In genomic region chr16:8299635-8300034, GRCh38 we compare ENCODE assay signal across 38 cellular contexts.
"Had no signal": no experiment of that assay in that cellular context is flagged by ENCODE, and none has a peak within 500 bp of the region (broad histone marks: within the 10 kb centered on the region; RNA-seq: fewer than 3 reads in every experiment).

No MANE protein-coding gene starts in this region.

- H3K4me3 ChIP-seq: adrenal gland, ascending aorta, body of pancreas, breast epithelium, cardiac muscle cell had no signal

- H3K4me3 Mint-ChIP-seq: activated naive CD4-positive, alpha-beta T cell treated with anti-CD3 and anti-CD28 coated beads for 36 hours; activated naive CD4-positive, alpha-beta T cell treated with anti-CD3 and anti-CD28 coated beads, Interleukin-2, amount 10 ng/mL, durations not matched to agents 7 days and 5 days; activated naive CD4-positive, alpha-beta T cell treated with anti-CD3 and anti-CD28 coated beads, Interleukin-2, amount 50 U/mL, for 24 hours; activated naive CD8-positive, alpha-beta T cell; activated naive CD8-positive, alpha-beta T cell treated with anti-CD3 and anti-CD28 coated beads for 36 hours; activated naive CD8-positive, alpha-beta T cell treated with anti-CD3 and anti-CD28 coated beads, Interleukin-2, amount 10 ng/mL, durations not matched to agents 7 days and 5 days; activated naive CD8-positive, alpha-beta T cell treated with anti-CD3 and anti-CD28 coated beads, Interleukin-2, amount 50 U/mL, for 24 hours; activated T-cell treated with anti-CD3 and anti-CD28 coated beads, Interleukin-2, amount 50 U/mL, for 24 hours; activated T-cell treated with anti-CD3 and anti-CD28 coated beads, Interleukin-2, amount 50 U/mL, for 4 hours; activated T-cell treated with anti-CD3 and anti-CD28 coated beads, Interleukin-2, amount 50 U/mL, for 72 hours; activated T-helper 1 cell treated with anti-CD3 and anti-CD28 coated beads, Interleukin-12 subunit alpha, Interleukin-12 subunit beta, Interleukin-2, Interleukin-4 antibody, amounts not matched to agents 30 ng/mL and 10 ng/mL and 1 ng/mL, durations not matched to agents 14 hours and 24 hours and 36 hours; activated T-helper 17 cell treated with anti-CD3 and anti-CD28 coated beads, Interleukin-2, amount 50 U/mL, for 72 hours; brain; central memory CD8-positive, alpha-beta T cell had no signal

- FAIRE-seq: bronchial epithelial cell had no signal

- DNase-seq: activated effector memory CD4-positive, alpha-beta T cell treated with Interleukin-2 at 50 U/mL for 16 hours; activated gamma-delta T cell; activated gamma-delta T cell treated with Interleukin-2 at 50 U/mL for 16 hours; activated naive CD4-positive, alpha-beta T cell; activated naive CD4-positive, alpha-beta T cell treated with anti-CD3 and anti-CD28 coated beads for 36 hours; activated naive CD4-positive, alpha-beta T cell treated with anti-CD3 and anti-CD28 coated beads, Interleukin-2, amount 10 ng/mL, durations not matched to agents 7 days and 5 days; activated naive CD4-positive, alpha-beta T cell treated with anti-CD3 and anti-CD28 coated beads, Interleukin-2, amount 50 U/mL, for 16 hours; activated naive CD4-positive, alpha-beta T cell treated with Interleukin-2 at 50 U/mL for 16 hours; activated naive CD8-positive, alpha-beta T cell treated with anti-CD3 and anti-CD28 coated beads for 36 hours; activated naive CD8-positive, alpha-beta T cell treated with anti-CD3 and anti-CD28 coated beads, Interleukin-2, amount 10 ng/mL, durations not matched to agents 7 days and 5 days; activated naive CD8-positive, alpha-beta T cell treated with anti-CD3 and anti-CD28 coated beads, Interleukin-2, amount 50 U/mL, for 24 hours; activated T-cell treated with anti-CD3 and anti-CD28 coated beads, Interleukin-2, amount 50 U/mL, for 1 hour; activated T-cell treated with anti-CD3 and anti-CD28 coated beads, Interleukin-2, amount 50 U/mL, for 24 hours; activated T-cell treated with anti-CD3 and anti-CD28 coated beads, Interleukin-2, amount 50 U/mL, for 4 hours; activated T-cell treated with anti-CD3 and anti-CD28 coated beads, Interleukin-2, amount 50 U/mL, for 48 hours; activated T-cell treated with anti-CD3 and anti-CD28 coated beads, Interleukin-2, amount 50 U/mL, for 72 hours; adrenal gland; amniotic stem cell; amygdala; anterior cingulate cortex; aorta; body of pancreas; brain microvascular endothelial cell; caudate nucleus; central memory CD4-positive, alpha-beta T cell; cerebellar nuclear complex had no signal

- H3K36me3 Mint-ChIP-seq: activated naive CD4-positive, alpha-beta T cell treated with anti-CD3 and anti-CD28 coated beads, Interleukin-2, amount 10 ng/mL, durations not matched to agents 7 days and 5 days; activated naive CD4-positive, alpha-beta T cell treated with anti-CD3 and anti-CD28 coated beads, Interleukin-2, amount 50 U/mL, for 24 hours; activated naive CD4-positive, alpha-beta T cell treated with anti-CD3 and anti-CD28 coated beads, Interleukin-2, amount 50 U/mL, for 72 hours; activated naive CD8-positive, alpha-beta T cell; activated naive CD8-positive, alpha-beta T cell treated with anti-CD3 and anti-CD28 coated beads for 36 hours; activated naive CD8-positive, alpha-beta T cell treated with anti-CD3 and anti-CD28 coated beads, Interleukin-2, amount 10 ng/mL, durations not matched to agents 7 days and 5 days; brain had no signal

- ATAC-seq: activated naive CD4-positive, alpha-beta T cell treated with anti-CD3 and anti-CD28 coated beads, Interleukin-2, amount 50 U/mL, for 72 hours; activated naive CD8-positive, alpha-beta T cell treated with anti-CD3 and anti-CD28 coated beads, Interleukin-2, amount 50 U/mL, for 24 hours; activated T-cell treated with anti-CD3 and anti-CD28 coated beads, Interleukin-2, amount 50 U/mL, for 4 hours; activated T-cell treated with anti-CD3 and anti-CD28 coated beads, Interleukin-2, amount 50 U/mL, for 72 hours; activated T-helper 17 cell treated with anti-CD3 and anti-CD28 coated beads, Interleukin-2, amount 50 U/mL, for 72 hours; body of pancreas had no signal

- H3K9me3 ChIP-seq: adrenal gland, ascending aorta, body of pancreas had no signal

- H3K27me3 ChIP-seq: adrenal gland, ascending aorta, body of pancreas, brain microvascular endothelial cell, breast epithelium, cardiac muscle cell had no signal

- H3K36me3 ChIP-seq: adrenal gland, ascending aorta, brain microvascular endothelial cell, breast epithelium, cardiac muscle cell had no signal

- H3K27ac Mint-ChIP-seq: activated naive CD4-positive, alpha-beta T cell treated with anti-CD3 and anti-CD28 coated beads for 36 hours; activated naive CD4-positive, alpha-beta T cell treated with anti-CD3 and anti-CD28 coated beads, Interleukin-2, amount 10 ng/mL, durations not matched to agents 7 days and 5 days; activated naive CD4-positive, alpha-beta T cell treated with anti-CD3 and anti-CD28 coated beads, Interleukin-2, amount 50 U/mL, for 24 hours; activated naive CD4-positive, alpha-beta T cell treated with anti-CD3 and anti-CD28 coated beads, Interleukin-2, amount 50 U/mL, for 72 hours; activated naive CD8-positive, alpha-beta T cell; activated naive CD8-positive, alpha-beta T cell treated with anti-CD3 and anti-CD28 coated beads for 36 hours; activated naive CD8-positive, alpha-beta T cell treated with anti-CD3 and anti-CD28 coated beads, Interleukin-2, amount 10 ng/mL, durations not matched to agents 7 days and 5 days; activated naive CD8-positive, alpha-beta T cell treated with anti-CD3 and anti-CD28 coated beads, Interleukin-2, amount 50 U/mL, for 24 hours; activated T-cell treated with anti-CD3 and anti-CD28 coated beads, Interleukin-2, amount 50 U/mL, for 24 hours; activated T-cell treated with anti-CD3 and anti-CD28 coated beads, Interleukin-2, amount 50 U/mL, for 72 hours; activated T-helper 1 cell treated with anti-CD3 and anti-CD28 coated beads, Interleukin-12 subunit alpha, Interleukin-12 subunit beta, Interleukin-2, Interleukin-4 antibody, amounts not matched to agents 30 ng/mL and 10 ng/mL and 1 ng/mL, durations not matched to agents 14 hours and 24 hours and 36 hours; activated T-helper 17 cell treated with anti-CD3 and anti-CD28 coated beads, Interleukin-2, amount 50 U/mL, for 72 hours; activated T-helper 2 cell treated with anti-CD3 and anti-CD28 coated beads, Interferon-gamma antibody, Interleukin-2, Interleukin-4, amounts not matched to agents 10 μg/mL and 5 μg/mL and 100 μg/mL, durations not matched to agents 14 hours and 24 hours and 36 hours; brain had no signal

- H3K27me3 Mint-ChIP-seq: activated naive CD4-positive, alpha-beta T cell treated with anti-CD3 and anti-CD28 coated beads, Interleukin-2, amount 10 ng/mL, durations not matched to agents 7 days and 5 days; activated naive CD4-positive, alpha-beta T cell treated with anti-CD3 and anti-CD28 coated beads, Interleukin-2, amount 50 U/mL, for 24 hours; activated naive CD8-positive, alpha-beta T cell; activated naive CD8-positive, alpha-beta T cell treated with anti-CD3 and anti-CD28 coated beads for 36 hours; activated naive CD8-positive, alpha-beta T cell treated with anti-CD3 and anti-CD28 coated beads, Interleukin-2, amount 10 ng/mL, durations not matched to agents 7 days and 5 days; activated naive CD8-positive, alpha-beta T cell treated with anti-CD3 and anti-CD28 coated beads, Interleukin-2, amount 50 U/mL, for 24 hours; activated T-cell treated with anti-CD3 and anti-CD28 coated beads, Interleukin-2, amount 50 U/mL, for 24 hours; activated T-helper 17 cell treated with anti-CD3 and anti-CD28 coated beads, Interleukin-2, amount 50 U/mL, for 72 hours; central memory CD8-positive, alpha-beta T cell had no signal

- H3K9me3 Mint-ChIP-seq: activated naive CD4-positive, alpha-beta T cell treated with anti-CD3 and anti-CD28 coated beads for 36 hours; brain had no signal

- H3K27ac ChIP-seq: adrenal gland, ascending aorta, body of pancreas, brain microvascular endothelial cell, breast epithelium, cardiac muscle cell had no signal

- H3K4me1 Mint-ChIP-seq: activated naive CD4-positive, alpha-beta T cell treated with anti-CD3 and anti-CD28 coated beads, Interleukin-2, amount 10 ng/mL, durations not matched to agents 7 days and 5 days; activated naive CD4-positive, alpha-beta T cell treated with anti-CD3 and anti-CD28 coated beads, Interleukin-2, amount 50 U/mL, for 24 hours; activated naive CD8-positive, alpha-beta T cell treated with anti-CD3 and anti-CD28 coated beads for 36 hours; activated naive CD8-positive, alpha-beta T cell treated with anti-CD3 and anti-CD28 coated beads, Interleukin-2, amount 10 ng/mL, durations not matched to agents 7 days and 5 days; activated naive CD8-positive, alpha-beta T cell treated with anti-CD3 and anti-CD28 coated beads, Interleukin-2, amount 50 U/mL, for 24 hours; activated T-helper 17 cell treated with anti-CD3 and anti-CD28 coated beads, Interleukin-2, amount 50 U/mL, for 72 hours; brain; central memory CD8-positive, alpha-beta T cell had no signal

- H3K4me1 ChIP-seq: adrenal gland, ascending aorta, body of pancreas, breast epithelium had no signal
